15 cellular contexts compared by ENCODE assay signal in the genomic region with DNA sequence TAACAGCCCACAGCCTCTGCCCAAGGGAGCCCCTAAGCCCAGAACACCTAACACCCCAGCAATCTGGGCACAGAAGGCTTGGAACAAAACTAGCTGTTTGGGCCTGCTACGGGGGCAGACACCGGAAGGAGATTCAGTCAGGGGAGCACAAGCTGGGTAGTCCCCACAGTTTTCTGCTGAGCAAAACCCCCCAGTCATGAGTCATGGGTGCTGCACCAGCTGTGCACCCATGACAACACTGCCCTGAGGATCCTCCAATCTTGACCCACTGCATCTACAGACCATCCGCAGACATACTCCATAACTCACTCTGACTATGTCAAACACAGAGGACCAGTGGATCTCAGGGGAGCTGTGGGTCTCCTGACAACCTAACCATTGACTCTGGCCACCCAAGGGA.
DNase-seq lines count a peak whose midpoint lies in the region; ATAC-seq lines count a peak whose summit lies in the region.
"Had no signal": no experiment of that assay in that cellular context is flagged by ENCODE, and none has a peak within 500 bp of the region (broad histone marks: within the 10 kb centered on the region; RNA-seq: fewer than 3 reads in every experiment).

No MANE protein-coding gene starts in this region.

- no peak for DNase-seq in HK-2 (ENCODE audit: unreplicated experiment)
- DNase-seq in Ammon's horn (ENCODE audit: low spot score) = no peak
- DNase-seq in SIG-M5 treated with dmso at 0.1 percent for 504 hours (lab: John Stamatoyannopoulos, UW; ENCODE audit: unreplicated experiment) = no peak
- DNase-seq: activated CD4-positive, alpha-beta T cell treated with anti-CD3 and anti-CD28 coated beads for 4 hours; activated CD8-positive, alpha-beta memory T cell treated with anti-CD3 and anti-CD28 coated beads, Interleukin-2, amount 50 U/mL, for 48 hours; activated naive CD4-positive, alpha-beta T cell; foreskin keratinocyte; NCI-H187; NCI-H510A treated with DMSO at 0.1 percent for 48 hours; right cardiac atrium had no signal

- ATAC-seq in GM18502 (IDR thresholded peaks at IDR 0.05; ENCODE audit: poor library complexity, unreplicated experiment) = peak; percentile 72
- peak; percentile 76 for ATAC-seq in GM21360 (IDR thresholded peaks at IDR 0.05; ENCODE audit: unreplicated experiment)
- peak; percentile 75 for ATAC-seq in HG02981 (IDR thresholded peaks at IDR 0.05; ENCODE audit: unreplicated experiment)
- ATAC-seq in HG03571 (IDR thresholded peaks at IDR 0.05; ENCODE audit: unreplicated experiment) = peak; percentile 62
- no peak for ATAC-seq in HG03097 (IDR thresholded peaks at IDR 0.05; ENCODE audit: low FRiP score, unreplicated experiment)
- ATAC-seq: foreskin keratinocyte, right cardiac atrium had no signal
